1 cellular context compared by ENCODE assay signal in genomic region chrX:153696100-153696499, GRCh38.
TF ChIP-seq lines count a peak whose summit lies in the region.

No MANE protein-coding gene starts in this region.

TF ChIP-seq in HCT116, 20 proteins besides CTCF, POLR2A, EP300 and RAD21 (continued from another document):
- no peak for TF ChIP-seq REST (IDR thresholded peaks at IDR 0.05; ENCODE audit: low read depth)
- TF ChIP-seq CEBPB (IDR thresholded peaks at IDR 0.05; ENCODE audit: low read depth) = no peak
- no peak for TF ChIP-seq YY1 (IDR thresholded peaks at IDR 0.05; ENCODE audit: extremely low read depth, insufficient replicate concordance, low read depth, low read length)
- TF ChIP-seq CBX3 (IDR thresholded peaks at IDR 0.05; ENCODE audit: low read depth) = no peak
- TF ChIP-seq EZH2 (IDR thresholded peaks at IDR 0.05) = no peak
- no peak for TF ChIP-seq TCF7L2 (IDR thresholded peaks at IDR 0.05; ENCODE audit: borderline replicate concordance, extremely low read depth, insufficient read depth, insufficient read length)
- TF ChIP-seq ELF1 (IDR thresholded peaks at IDR 0.05; ENCODE audit: borderline replicate concordance, low read depth) = no peak
- no peak for TF ChIP-seq JUND (IDR thresholded peaks at IDR 0.05)
- TF ChIP-seq MAX (IDR thresholded peaks at IDR 0.05) = no peak
- TF ChIP-seq ZFX (IDR thresholded peaks at IDR 0.05) = no peak
